Comparison of ENCODE assay signal across 13 cellular contexts in the genomic region with DNA sequence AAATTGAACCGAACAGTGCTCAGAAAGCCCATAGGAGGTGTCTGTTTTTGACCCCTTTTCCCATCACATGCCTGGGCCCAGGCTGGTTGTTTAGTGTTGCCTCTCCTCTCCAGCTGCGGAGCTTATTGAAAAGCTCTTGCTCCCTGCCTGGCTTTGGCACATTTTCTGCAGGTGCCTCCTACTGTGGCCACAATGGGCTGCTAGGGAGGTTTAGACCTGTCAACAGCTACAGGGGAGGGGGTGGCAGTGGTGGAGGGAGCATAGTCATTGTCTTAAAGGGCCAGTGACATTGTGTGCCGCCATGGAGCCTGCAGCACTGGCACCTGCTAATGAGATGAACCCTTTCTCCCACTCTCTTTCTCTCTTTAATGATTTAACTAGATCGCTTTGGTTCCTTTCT. TPM values are rescaled to one million over a fixed set of nuclear protein-coding genes. Genes with fewer than 3 reads are reported as not detected.
A peak's percentile ranks its signal among the peaks of the same experiment; 100 is the strongest.
DNase-seq lines count a peak whose midpoint lies in the region; ATAC-seq and TF ChIP-seq lines count a peak whose summit lies in the region.
"Had no signal": no experiment of that assay in that cellular context is flagged by ENCODE, and none has a peak within 500 bp of the region (broad histone marks: within the 10 kb centered on the region; RNA-seq: fewer than 3 reads in every experiment).

No MANE protein-coding gene starts in this region.

- H3F3A ChIP-seq in neural progenitor cell (ENCODE audit: low read depth), result peaks cover 50% of the 10 kb centered on the region

- peaks cover 4% of the 10 kb centered on the region for H3K27me3 Mint-ChIP-seq in neural progenitor cell (ENCODE audit: insufficient read depth, low read depth)

- no peak overlapping the region for H3K27ac ChIP-seq in neural progenitor cell
- H3K27ac ChIP-seq: 22Rv1, ovary had no signal

- H3K79me2 ChIP-seq in neural progenitor cell (ENCODE audit: low read depth), result no peaks in the 10 kb centered on the region

- peaks cover 5% of the 10 kb centered on the region for H3K36me3 Mint-ChIP-seq in neural progenitor cell
- H3K36me3 Mint-ChIP-seq: CD8-positive, alpha-beta memory T cell had no signal

- no peak for TF ChIP-seq CTCF in neural progenitor cell (IDR thresholded peaks at IDR 0.05)

- intact Hi-C loops in sciatic nerve (cut with DNase I), result no loop called here

- H3K4me2 ChIP-seq in neural progenitor cell, result peak overlapping the region; percentile 70

- H3K9me3 ChIP-seq in neural progenitor cell (ENCODE audit: low read depth), result no peaks in the 10 kb centered on the region
- H3K9me3 ChIP-seq: ovary had no signal

- H3K27me3 ChIP-seq in neural progenitor cell, result no peaks in the 10 kb centered on the region
- H3K27me3 ChIP-seq: dorsolateral prefrontal cortex, ovary had no signal

- no peaks in the 10 kb centered on the region for H3K36me3 ChIP-seq in neural progenitor cell
- H3K36me3 ChIP-seq: ovary had no signal

- no peaks in the 10 kb centered on the region for H3K9me3 Mint-ChIP-seq in neural progenitor cell
- H3K9me3 Mint-ChIP-seq: CD8-positive, alpha-beta memory T cell had no signal

- H3K4me3 Mint-ChIP-seq in neural progenitor cell, result no peak overlapping the region
- H3K4me3 Mint-ChIP-seq: CD8-positive, alpha-beta memory T cell had no signal

- DNase-seq in NCI-H1436 (lab: John Stamatoyannopoulos, UW) (peak; percentile 46), NCI-H1436 treated with DMSO at 0.1 percent for 48 hours (lab: John Stamatoyannopoulos, UW) (no peak), NCI-H2227 (lab: John Stamatoyannopoulos, UW; ENCODE audit: unreplicated experiment) (peak; percentile 89), ecto neural progenitor cell (ENCODE audit: low spot score) (peak; percentile 59), neural progenitor cell (ENCODE audit: low spot score) (peak; percentile 85), sciatic nerve (ENCODE audit: low spot score) (no peak), occipital lobe (lab: John Stamatoyannopoulos, UW) (no peak)
- no peak for DNase-seq in activated CD8-positive, alpha-beta memory T cell treated with anti-CD3 and anti-CD28 coated beads, Interleukin-2, amount 50 U/mL, for 4 hours
- DNase-seq: activated gamma-delta T cell treated with Interleukin-2 at 50 U/mL for 16 hours; CD8-positive, alpha-beta memory T cell; dorsolateral prefrontal cortex; ovary had no signal

- peaks cover 65% of the 10 kb centered on the region for H3K4me1 Mint-ChIP-seq in neural progenitor cell
- H3K4me1 Mint-ChIP-seq: CD8-positive, alpha-beta memory T cell had no signal

- peaks cover 77% of the 10 kb centered on the region for H3K4me1 ChIP-seq in neural progenitor cell

- peak overlapping the region; percentile 23 for H3K4me3 ChIP-seq in neural progenitor cell
- H3K4me3 ChIP-seq: dorsolateral prefrontal cortex, ovary had no signal

- ATAC-seq in sciatic nerve, result no peak

- H2AFZ ChIP-seq in neural progenitor cell (replicated peaks), result no peak overlapping the region

- H4K20me1 ChIP-seq in neural progenitor cell (ENCODE audit: low read depth), result peaks cover 13% of the 10 kb centered on the region

- no peak overlapping the region for H3K9ac ChIP-seq in neural progenitor cell

- H3K27ac Mint-ChIP-seq in neural progenitor cell, result no peak overlapping the region
- H3K27ac Mint-ChIP-seq: CD8-positive, alpha-beta memory T cell had no signal

RNA-seq across cellular contexts. Expression of gene ENO4, which starts 13.2 kb away (rescaled TPM):
- 0.84 and 10.0 TPM in 2 replicates for total RNA-seq in neural progenitor cell (ENCODE audit: low replicate concordance)
- 1.2 TPM for total RNA-seq in sciatic nerve
- 0.78 TPM for total RNA-seq in occipital lobe
- total RNA-seq: CD8-positive, alpha-beta memory T cell had no signal

Comparison
In these comparisons a context has a peak if more than half of its experiments do, and no peak if none do; other contexts are left out.
1. DNase-seq: peak in NCI-H1436 (single experiment), NCI-H2227 (single experiment), ecto neural progenitor cell (single experiment) and neural progenitor cell (single experiment); none in NCI-H1436 treated with DMSO at 0.1 percent for 48 hours (single experiment), sciatic nerve (single experiment), occipital lobe (single experiment) and activated CD8-positive, alpha-beta memory T cell treated with anti-CD3 and anti-CD28 coated beads, Interleukin-2, amount 50 U/mL, for 4 hours (single experiment).